Comparison of ENCODE assay signal across 7 cellular contexts in the genomic region with DNA sequence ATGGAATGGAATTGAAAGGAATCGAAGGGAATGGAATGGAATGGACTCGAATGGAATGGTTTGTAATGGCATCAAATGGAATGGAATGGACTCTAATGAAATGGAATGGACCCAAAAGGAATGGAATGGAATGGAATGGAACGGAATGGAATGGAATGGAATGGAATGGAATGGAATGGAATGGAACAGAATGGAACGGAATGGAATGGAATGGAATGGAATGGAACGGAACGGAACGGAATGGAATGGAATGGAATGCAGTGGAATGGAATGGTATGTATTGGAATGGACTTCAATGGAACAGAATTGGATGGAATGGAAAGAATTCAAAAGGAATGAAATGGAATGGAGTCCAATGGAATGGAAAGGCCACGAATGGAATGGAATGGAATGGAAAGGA.
DNase-seq lines count a peak whose midpoint lies in the region; ATAC-seq and TF ChIP-seq lines count a peak whose summit lies in the region.
"Not testable (repeated sequence)": the region's sequence is repeated elsewhere in the genome, so short reads cannot be mapped to it uniquely, and the experiment has no call there.

No MANE protein-coding gene starts in this region.

- ATAC-seq in HG03097 (IDR thresholded peaks at IDR 0.05; ENCODE audit: low FRiP score, unreplicated experiment) (peak; percentile 95), body of pancreas (peak; percentile 53), Right ventricle myocardium inferior (peak; percentile 65), left ventricle myocardium superior (peak; percentile 48), lower lobe of right lung (peak; percentile 79 to 88), omental fat pad (ENCODE audit: low FRiP score) (peak; percentile 100), upper lobe of right lung (peak; percentile 79)

- intact Hi-C loops in body of pancreas (cut with DNase I); Right ventricle myocardium inferior (cut with DNase I); left ventricle myocardium superior (cut with micrococcal nuclease); lower lobe of right lung (cut with DNase I); upper lobe of right lung (cut with DNase I): not testable (repeated sequence)

- WGBS in body of pancreas, 2 donors: no CpG with 5 or more reads among the region's 8 CpGs

- H3K9me3 ChIP-seq in body of pancreas, lower lobe of right lung, upper lobe of right lung: not testable (repeated sequence)

- DNase-seq in body of pancreas; Right ventricle myocardium inferior (ENCODE audit: missing footprints); left ventricle myocardium superior; lower lobe of right lung; omental fat pad (ENCODE audit: low spot score); upper lobe of right lung: not testable (repeated sequence)

- not testable (repeated sequence) for TF ChIP-seq CTCF in body of pancreas (IDR thresholded peaks at IDR 0.05); lower lobe of right lung (IDR thresholded peaks at IDR 0.05); omental fat pad (IDR thresholded peaks at IDR 0.05); upper lobe of right lung (IDR thresholded peaks at IDR 0.05)

- H3K27ac ChIP-seq in body of pancreas, lower lobe of right lung, upper lobe of right lung: not testable (repeated sequence)

- not testable (repeated sequence) for H3K27me3 ChIP-seq in body of pancreas; lower lobe of right lung (ENCODE audit: low read depth); upper lobe of right lung

- not testable (repeated sequence) for H3K4me3 ChIP-seq in body of pancreas, lower lobe of right lung, upper lobe of right lung

- not testable (repeated sequence) for TF ChIP-seq POLR2A in body of pancreas (IDR thresholded peaks at IDR 0.05)

- not testable (repeated sequence) for H3K4me1 ChIP-seq in body of pancreas, lower lobe of right lung, upper lobe of right lung

- H3K36me3 ChIP-seq in body of pancreas (replicated peaks in 1 of 2; ENCODE audit: insufficient read depth in 1 of 2, low read depth in 2 of 2); lower lobe of right lung; upper lobe of right lung: not testable (repeated sequence)

Comparison
In these comparisons a context has a peak if more than half of its experiments do, and no peak if none do; other contexts are left out.
1. ATAC-seq: peak in every context shown above with its lines; median percentile 100 in omental fat pad; 95 in HG03097; 84 in lower lobe of right lung; 79 in upper lobe of right lung; 65 in Right ventricle myocardium inferior; 53 in body of pancreas; 48 in left ventricle myocardium superior.